Comparison of ENCODE assay signal across 24 cellular contexts in genomic region chr1:50098490-50099109, GRCh38. TPM values are rescaled to one million over a fixed set of nuclear protein-coding genes. Genes with fewer than 3 reads are reported as not detected.
DNase-seq lines count a peak whose midpoint lies in the region; ATAC-seq, FAIRE-seq and TF ChIP-seq lines count a peak whose summit lies in the region.
"Had no signal": no experiment of that assay in that cellular context is flagged by ENCODE, and none has a peak within 500 bp of the region (broad histone marks: within the 10 kb centered on the region; RNA-seq: fewer than 3 reads in every experiment).

No MANE protein-coding gene starts in this region.

- no peaks in the 10 kb centered on the region for H3K9me3 Mint-ChIP-seq in natural killer cell
- H3K9me3 Mint-ChIP-seq: activated T-cell treated with anti-CD3 and anti-CD28 coated beads, Interleukin-2, amount 50 U/mL, for 4 hours; memory B cell; stimulated activated naive CD8-positive, alpha-beta T cell treated with anti-CD3 and anti-CD28 coated beads, Interleukin-15, Interleukin-2, amounts not matched to agents 100 ng/mL and 50 ng/mL, for 24 hours had no signal

- H3K4me3 Mint-ChIP-seq in natural killer cell: no peak overlapping the region
- H3K4me3 Mint-ChIP-seq: activated CD4-positive, alpha-beta T cell treated with anti-CD3 and anti-CD28 coated beads for 36 hours; activated T-cell treated with anti-CD3 and anti-CD28 coated beads, Interleukin-2, amount 50 U/mL, for 4 hours; CD4-positive, CD25-positive, alpha-beta regulatory T cell; memory B cell; stimulated activated naive CD8-positive, alpha-beta T cell treated with anti-CD3 and anti-CD28 coated beads, Interleukin-15, Interleukin-2, amounts not matched to agents 100 ng/mL and 50 ng/mL, for 24 hours had no signal

- intact Hi-C loops in natural killer cell (cut with micrococcal nuclease): no loop called here

- no peak overlapping the region for H3K27ac Mint-ChIP-seq in natural killer cell
- H3K27ac Mint-ChIP-seq: activated CD4-positive, alpha-beta T cell treated with anti-CD3 and anti-CD28 coated beads for 36 hours; CD4-positive, CD25-positive, alpha-beta regulatory T cell; memory B cell; progenitor cell of endocrine pancreas; stimulated activated naive CD8-positive, alpha-beta T cell treated with anti-CD3 and anti-CD28 coated beads, Interleukin-15, Interleukin-2, amounts not matched to agents 100 ng/mL and 50 ng/mL, for 24 hours had no signal

- ATAC-seq in GM19452 (IDR thresholded peaks at IDR 0.05; ENCODE audit: unreplicated experiment): peak; percentile 69
- peak; percentile 66 for ATAC-seq in HG03196 (IDR thresholded peaks at IDR 0.05; ENCODE audit: unreplicated experiment)
- ATAC-seq in natural killer cell: no peak
- ATAC-seq in HG03432 (IDR thresholded peaks at IDR 0.05; ENCODE audit: unreplicated experiment): no peak
- ATAC-seq: activated CD4-positive, alpha-beta T cell treated with anti-CD3 and anti-CD28 coated beads for 36 hours; activated T-cell treated with anti-CD3 and anti-CD28 coated beads, Interleukin-2, amount 50 U/mL, for 4 hours; body of pancreas had no signal

- TF ChIP-seq CTCF in natural killer cell (IDR thresholded peaks at IDR 0.05): no peak

- H3K27me3 Mint-ChIP-seq in natural killer cell (ENCODE audit: low read depth in 2 of 2): peaks cover 0 to 20% of the 10 kb centered on the region in 2 donors
- H3K27me3 Mint-ChIP-seq: CD4-positive, CD25-positive, alpha-beta regulatory T cell; memory B cell; progenitor cell of endocrine pancreas had no signal

- no peaks in the 10 kb centered on the region for H3K36me3 Mint-ChIP-seq in natural killer cell
- H3K36me3 Mint-ChIP-seq: CD4-positive, CD25-positive, alpha-beta regulatory T cell; memory B cell had no signal

- H3K4me1 Mint-ChIP-seq in natural killer cell: no peaks in the 10 kb centered on the region
- H3K4me1 Mint-ChIP-seq: activated CD4-positive, alpha-beta T cell treated with anti-CD3 and anti-CD28 coated beads for 36 hours; CD4-positive, CD25-positive, alpha-beta regulatory T cell; memory B cell had no signal

- FAIRE-seq in GM18507 (lab: Jason Lieb, UNC): peak; percentile 41
- FAIRE-seq: RCC 7860 had no signal

- DNase-seq in GM18507 (ENCODE audit: extremely low spot score, insufficient read length, low read depth): no peak
- DNase-seq in kidney tubule cell (ENCODE audit: low spot score): peak; percentile 23
- DNase-seq in natural killer cell: no peak
- no peak for DNase-seq in DMS114 treated with DMSO at 0.1 percent for 48 hours (lab: John Stamatoyannopoulos, UW; ENCODE audit: unreplicated experiment)
- DNase-seq: activated CD4-positive, alpha-beta T cell treated with anti-CD3 and anti-CD28 coated beads for 36 hours; activated naive CD4-positive, alpha-beta T cell; activated T-cell treated with anti-CD3 and anti-CD28 coated beads, Interleukin-2, amount 50 U/mL, for 4 hours; body of pancreas; CD4-positive, CD25-positive, alpha-beta regulatory T cell; kidney glomerular epithelial cell; NCI-H1092; NCI-H2081; NCI-H524; stimulated activated CD4-positive, alpha-beta T cell treated with anti-CD3 and anti-CD28 coated beads, Interleukin-15, amount 100 ng/mL, for 24 hours had no signal

RNA-seq across cellular contexts. Expression of gene ELAVL4, which starts 10.1 kb away (rescaled TPM):
- total RNA-seq in natural killer cell: not detected
- total RNA-seq: activated CD4-positive, alpha-beta T cell treated with anti-CD3 and anti-CD28 coated beads for 36 hours; activated CD8-positive, alpha-beta memory T cell treated with anti-CD3 and anti-CD28 coated beads for 36 hours; activated T-cell treated with anti-CD3 and anti-CD28 coated beads, Interleukin-2, amount 50 U/mL, for 4 hours; CD4-positive, CD25-positive, alpha-beta regulatory T cell; myocyte; T-helper 1 cell treated with Interleukin-12 subunit alpha and Interleukin-12 subunit beta and Interleukin-4 antibody, amounts not matched to agents 30 ng/mL and 1 ng/mL, for 36 hours had no signal

Comparison
In these comparisons a context has a peak if more than half of its experiments do, and no peak if none do; other contexts are left out.
1. ATAC-seq: peak in GM19452 (single experiment) and HG03196 (single experiment); none in natural killer cell (0 of 3) and HG03432 (single experiment).